ENCODE assay signal across 13 cellular contexts in genomic region chr10:78343266-78343665, GRCh38.
"Had no signal": no experiment of that assay in that cellular context is flagged by ENCODE, and none has a peak within 500 bp of the region (broad histone marks: within the 10 kb centered on the region; RNA-seq: fewer than 3 reads in every experiment).

No MANE protein-coding gene starts in this region.

- H3K4me1 ChIP-seq: lower lobe of right lung, upper lobe of right lung had no signal

- H3K9me3 Mint-ChIP-seq: T-helper 1 cell treated with Interleukin-12 subunit alpha and Interleukin-12 subunit beta and Interleukin-4 antibody, amounts not matched to agents 30 μg/mL and 1 μg/mL, for 36 hours had no signal

- H3K36me3 ChIP-seq: adrenal gland, lower lobe of right lung, upper lobe of right lung had no signal

- H3K4me3 ChIP-seq: adrenal gland, lower lobe of right lung, upper lobe of right lung had no signal

- H3K27ac ChIP-seq: adrenal gland, lower lobe of right lung, upper lobe of right lung had no signal

- DNase-seq: activated CD4-positive, alpha-beta T cell treated with anti-CD3 and anti-CD28 coated beads, Interleukin-2, amount 50 U/mL, for 1 hour; activated CD8-positive, alpha-beta memory T cell treated with anti-CD3 and anti-CD28 coated beads, Interleukin-2, amount 10 ng/mL, durations not matched to agents 7 days and 5 days; activated naive CD4-positive, alpha-beta T cell treated with anti-CD3 and anti-CD28 coated beads, Interleukin-2, amount 50 U/mL, for 16 hours; activated T-cell treated with anti-CD3 and anti-CD28 coated beads, Interleukin-2, amount 50 U/mL, for 72 hours; dermis blood vessel endothelial cell; lower lobe of right lung; midbrain; naive B cell; stimulated activated CD4-positive, alpha-beta T cell treated with anti-CD3 and anti-CD28 coated beads, Interleukin-2, amount 100 ng/mL, for 48 hours; stimulated activated naive CD8-positive, alpha-beta T cell treated with anti-CD3 and anti-CD28 coated beads, Interleukin-15, Interleukin-2, amounts not matched to agents 100 U/mL and 50 U/mL, for 24 hours had no signal

- ATAC-seq: activated CD8-positive, alpha-beta memory T cell treated with anti-CD3 and anti-CD28 coated beads, Interleukin-2, amount 10 ng/mL, durations not matched to agents 7 days and 5 days; lower lobe of right lung; stimulated activated naive CD8-positive, alpha-beta T cell treated with anti-CD3 and anti-CD28 coated beads, Interleukin-15, Interleukin-2, amounts not matched to agents 100 U/mL and 50 U/mL, for 24 hours; upper lobe of right lung had no signal

- H3K4me1 Mint-ChIP-seq: activated CD8-positive, alpha-beta memory T cell treated with anti-CD3 and anti-CD28 coated beads, Interleukin-2, amount 10 ng/mL, durations not matched to agents 7 days and 5 days; naive B cell had no signal

- H3K4me3 Mint-ChIP-seq: activated CD8-positive, alpha-beta memory T cell treated with anti-CD3 and anti-CD28 coated beads, Interleukin-2, amount 10 ng/mL, durations not matched to agents 7 days and 5 days; activated T-cell treated with anti-CD3 and anti-CD28 coated beads, Interleukin-2, amount 50 U/mL, for 72 hours; naive B cell; T-helper 1 cell treated with Interleukin-12 subunit alpha and Interleukin-12 subunit beta and Interleukin-4 antibody, amounts not matched to agents 30 μg/mL and 1 μg/mL, for 36 hours had no signal

- H3K27me3 ChIP-seq: adrenal gland, upper lobe of right lung had no signal

- H3K9me3 ChIP-seq: adrenal gland, lower lobe of right lung, upper lobe of right lung had no signal

- H3K36me3 Mint-ChIP-seq: activated CD8-positive, alpha-beta memory T cell treated with anti-CD3 and anti-CD28 coated beads, Interleukin-2, amount 10 ng/mL, durations not matched to agents 7 days and 5 days; naive B cell had no signal

- H3K27ac Mint-ChIP-seq: activated CD8-positive, alpha-beta memory T cell treated with anti-CD3 and anti-CD28 coated beads, Interleukin-2, amount 10 ng/mL, durations not matched to agents 7 days and 5 days; activated T-cell treated with anti-CD3 and anti-CD28 coated beads, Interleukin-2, amount 50 U/mL, for 72 hours; T-helper 1 cell treated with Interleukin-12 subunit alpha and Interleukin-12 subunit beta and Interleukin-4 antibody, amounts not matched to agents 30 μg/mL and 1 μg/mL, for 36 hours had no signal
